In the genomic region with DNA sequence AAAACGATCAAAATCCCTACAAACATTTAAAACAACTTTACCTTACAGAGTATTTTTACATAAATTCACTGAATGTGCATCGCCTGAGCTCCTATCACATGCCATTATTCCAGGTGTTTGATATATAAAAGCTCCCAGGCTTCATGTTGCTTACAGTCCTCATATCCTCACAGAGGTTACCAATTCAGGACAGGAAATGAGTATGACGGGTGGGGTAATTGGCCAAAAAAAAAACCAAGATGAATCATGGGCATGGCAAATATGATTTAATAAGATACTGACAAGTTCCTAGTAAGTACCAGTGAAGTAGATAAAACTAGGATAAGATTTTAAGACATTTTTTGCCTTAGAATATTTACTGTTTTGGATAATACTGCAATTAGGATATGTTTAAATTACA, we compare ENCODE assay signal across 15 cellular contexts.
A peak's percentile ranks its signal among the peaks of the same experiment; 100 is the strongest.
DNase-seq lines count a peak whose midpoint lies in the region; ATAC-seq and TF ChIP-seq lines count a peak whose summit lies in the region.
"Had no signal": no experiment of that assay in that cellular context is flagged by ENCODE, and none has a peak within 500 bp of the region (broad histone marks: within the 10 kb centered on the region; RNA-seq: fewer than 3 reads in every experiment).

No MANE protein-coding gene starts in this region.

- H3K9me2 ChIP-seq in HCT116 (ENCODE audit: insufficient read depth) = no peaks in the 10 kb centered on the region

- POLR2A ChIA-PET in HCT116 (lab: Charles Lee) = no interaction called here
- POLR2A ChIA-PET in naive thymus-derived CD8-positive, alpha-beta T cell (lab: Charles Lee) = interaction anchor here (0.6 kb wide), 1 partner anchor 143 kb away, joined by 3 read pairs; no protein-coding TSS in a partner anchor

- no peaks in the 10 kb centered on the region for H3K36me3 ChIP-seq in HCT116 (ENCODE audit: control insufficient read depth in 1 of 2, insufficient read depth in 2 of 2, low read length in 2 of 2)
- H3K36me3 ChIP-seq: brain microvascular endothelial cell had no signal

- H3K36me3 Mint-ChIP-seq in naive thymus-derived CD8-positive, alpha-beta T cell = peaks cover 0 to 37% (median 0%) of the 10 kb centered on the region in 3 donors

- no peak for TF ChIP-seq POLR2A in HCT116 (IDR thresholded peaks at IDR 0.05; ENCODE audit: borderline replicate concordance, extremely low read depth, insufficient read depth, insufficient read length)
- no peak for TF ChIP-seq POLR2A in erythroblast (IDR thresholded peaks at IDR 0.05; ENCODE audit: low read length)

- H3K9me3 ChIP-seq in HCT116 (ENCODE audit: control insufficient read depth in 1 of 2, insufficient read depth in 1 of 2, low read depth in 1 of 2, low read length in 2 of 2) = no peaks in the 10 kb centered on the region

- H3K4me1 Mint-ChIP-seq in naive thymus-derived CD8-positive, alpha-beta T cell = peaks cover 0 to 7% (median 4%) of the 10 kb centered on the region in 4 donors
- H3K4me1 Mint-ChIP-seq: endodermal cell had no signal

- intact Hi-C loops in HCT116 (cut with micrococcal nuclease) = no loop called here

- H3K4me3 Mint-ChIP-seq in naive thymus-derived CD8-positive, alpha-beta T cell = no peak overlapping the region
- H3K4me3 Mint-ChIP-seq: CD4-positive, alpha-beta memory T cell; endodermal cell had no signal

- DNase-seq in AG09309 (ENCODE audit: low read depth) (peak; percentile 24), HCT116 (ENCODE audit: low read depth, low spot score) (peak; percentile 13), foreskin fibroblast (peak; percentile 58 to 77), erythroblast (lab: John Stamatoyannopoulos, UW) (no peak)
- DNase-seq in stimulated activated CD4-positive, alpha-beta T cell treated with anti-CD3 and anti-CD28 coated beads, Interleukin-15, amount 100 ng/mL, for 24 hours = no peak
- no peak for DNase-seq in naive thymus-derived CD8-positive, alpha-beta T cell
- DNase-seq: activated CD4-positive, alpha-beta T cell treated with anti-CD3 and anti-CD28 coated beads for 1 hour; brain microvascular endothelial cell; CD4-positive, alpha-beta memory T cell; endodermal cell; NCI-H82; stimulated activated CD4-positive, alpha-beta T cell treated with anti-CD3 and anti-CD28 coated beads, Interleukin-2, amount 100 ng/mL, for 48 hours; stimulated activated naive CD4-positive, alpha-beta T cell treated with Interleukin-2 at 50 U/mL for 16 hours had no signal

- no peaks in the 10 kb centered on the region for H3K27me3 ChIP-seq in HCT116 (ENCODE audit: insufficient read depth, low read length)
- H3K27me3 ChIP-seq: brain microvascular endothelial cell had no signal

- H3K9ac ChIP-seq in HCT116 (ENCODE audit: low read length) = no peak overlapping the region

- no peaks in the 10 kb centered on the region for H3K9me3 Mint-ChIP-seq in naive thymus-derived CD8-positive, alpha-beta T cell
- H3K9me3 Mint-ChIP-seq: CD4-positive, alpha-beta memory T cell; endodermal cell had no signal

- H3K79me2 ChIP-seq in HCT116 (ENCODE audit: insufficient read depth, low read length) = no peaks in the 10 kb centered on the region

- H2AFZ ChIP-seq in HCT116 (ENCODE audit: low read depth, low read length, poor library complexity, severe bottlenecking) = no peak overlapping the region

- TF ChIP-seq CTCF in AG09309 (IDR thresholded peaks at IDR 0.05; ENCODE audit: control insufficient read depth, insufficient read depth, low read depth, low read length, missing control alignments) (no peak), HCT116 (IDR thresholded peaks at IDR 0.05 in 2 of 3, conservative IDR thresholded peaks at IDR 0.05 in 1 of 3; ENCODE audit: borderline replicate concordance in 1 of 3, insufficient read depth in 1 of 3, low read depth in 2 of 3, low read length in 2 of 3) (no peak), foreskin fibroblast (IDR thresholded peaks at IDR 0.05; ENCODE audit: low read depth, low read length) (no peak)

- H3K27me3 Mint-ChIP-seq in naive thymus-derived CD8-positive, alpha-beta T cell = no peaks in the 10 kb centered on the region
- H3K27me3 Mint-ChIP-seq: CD4-positive, alpha-beta memory T cell had no signal

- no peaks in the 10 kb centered on the region for H4K20me1 ChIP-seq in HCT116 (ENCODE audit: insufficient read depth)

- H3K4me2 ChIP-seq in HCT116 (ENCODE audit: low read length) = peak overlapping the region; percentile 45

- CTCF ChIA-PET in HCT116 (lab: Charles Lee) = no interaction called here

- no TSS peak for BruUV-seq in HCT116 (replicated peaks; lab: Mats Ljungman, UMichigan)

- TF ChIP-seq RAD21 in HCT116 (IDR thresholded peaks at IDR 0.05; ENCODE audit: low read depth) = no peak

- H3K4me3 ChIP-seq in AG09309 (ENCODE audit: control insufficient read depth, low read depth, low read length) (no peak overlapping the region), HCT116 (replicated peaks in 1 of 2; ENCODE audit: low read depth in 1 of 2, low read length in 2 of 2) (no peak overlapping the region), foreskin fibroblast (ENCODE audit: low read depth in 1 of 2, low read length in 2 of 2) (no peak overlapping the region)

- no peak overlapping the region for H3K27ac Mint-ChIP-seq in naive thymus-derived CD8-positive, alpha-beta T cell

- ATAC-seq in HCT116 = no peak
- peak; percentile 77 for ATAC-seq in SK-N-SH treated with all-trans-retinoic acid at 6 μM for 48 hours
- ATAC-seq in naive thymus-derived CD8-positive, alpha-beta T cell = no peak
- no peak for ATAC-seq in HG03571 (IDR thresholded peaks at IDR 0.05; ENCODE audit: unreplicated experiment)

- H3K4me1 ChIP-seq in HCT116 (ENCODE audit: control insufficient read depth in 1 of 2, insufficient read depth in 2 of 2, low read length in 2 of 2) = peaks cover 0 to 14% of the 10 kb centered on the region in 2 experiments; a peak in 2 of 4 replicates

- RAD21 ChIA-PET in HCT116 (lab: Charles Lee; ENCODE audit: low non-redundant PET in 1 of 2, low total read pairs in 2 of 2, uncharacterized antibody in 2 of 2, unreplicated experiment in 2 of 2) = no interaction called here

- H3K27ac ChIP-seq in HCT116 (ENCODE audit: low read depth, low read length) = no peak overlapping the region
- H3K27ac ChIP-seq: brain microvascular endothelial cell had no signal

TF ChIP-seq in HCT116, 20 proteins besides CTCF, POLR2A, EP300 and RAD21:
- TF ChIP-seq JUND (IDR thresholded peaks at IDR 0.05) (peak; percentile 48; the same call in 1 of the 2 replicates), ELF1 (IDR thresholded peaks at IDR 0.05; ENCODE audit: borderline replicate concordance, low read depth) (no peak), SP1 (IDR thresholded peaks at IDR 0.05; ENCODE audit: low read depth) (peak; percentile 38; the same call in 1 of the 2 replicates), CEBPB (IDR thresholded peaks at IDR 0.05; ENCODE audit: low read depth) (peak; percentile 11; the same call in 1 of the 2 replicates), POLR2AphosphoS5 (IDR thresholded peaks at IDR 0.05; ENCODE audit: low read depth, low read length) (no peak), FOSL1 (IDR thresholded peaks at IDR 0.05; ENCODE audit: low read depth) (peak; percentile 67)

TF ChIP-seq in SK-N-SH treated with all-trans-retinoic acid at 6 μM for 48 hours, 23 proteins besides CTCF, POLR2A, EP300 and RAD21:
- no peak for TF ChIP-seq ZNF70 (CRISPR knock-in tag; IDR thresholded peaks at IDR 0.05)
- no peak for TF ChIP-seq ARNTL (CRISPR knock-in tag; IDR thresholded peaks at IDR 0.05; ENCODE audit: borderline replicate concordance, low read depth)
- TF ChIP-seq ESRRG (CRISPR knock-in tag; IDR thresholded peaks at IDR 0.05) = no peak
- no peak for TF ChIP-seq TCF4 (CRISPR knock-in tag; IDR thresholded peaks at IDR 0.05; ENCODE audit: borderline replicate concordance)
- no peak for TF ChIP-seq GLIS3 (CRISPR knock-in tag; IDR thresholded peaks at IDR 0.05)
- no peak for TF ChIP-seq ZFP3 (CRISPR knock-in tag; IDR thresholded peaks at IDR 0.05)
- no peak for TF ChIP-seq CSDC2 (CRISPR knock-in tag; IDR thresholded peaks at IDR 0.05)
- no peak for TF ChIP-seq PPARA (CRISPR knock-in tag; IDR thresholded peaks at IDR 0.05; ENCODE audit: borderline replicate concordance)
- TF ChIP-seq, protein P1, sequence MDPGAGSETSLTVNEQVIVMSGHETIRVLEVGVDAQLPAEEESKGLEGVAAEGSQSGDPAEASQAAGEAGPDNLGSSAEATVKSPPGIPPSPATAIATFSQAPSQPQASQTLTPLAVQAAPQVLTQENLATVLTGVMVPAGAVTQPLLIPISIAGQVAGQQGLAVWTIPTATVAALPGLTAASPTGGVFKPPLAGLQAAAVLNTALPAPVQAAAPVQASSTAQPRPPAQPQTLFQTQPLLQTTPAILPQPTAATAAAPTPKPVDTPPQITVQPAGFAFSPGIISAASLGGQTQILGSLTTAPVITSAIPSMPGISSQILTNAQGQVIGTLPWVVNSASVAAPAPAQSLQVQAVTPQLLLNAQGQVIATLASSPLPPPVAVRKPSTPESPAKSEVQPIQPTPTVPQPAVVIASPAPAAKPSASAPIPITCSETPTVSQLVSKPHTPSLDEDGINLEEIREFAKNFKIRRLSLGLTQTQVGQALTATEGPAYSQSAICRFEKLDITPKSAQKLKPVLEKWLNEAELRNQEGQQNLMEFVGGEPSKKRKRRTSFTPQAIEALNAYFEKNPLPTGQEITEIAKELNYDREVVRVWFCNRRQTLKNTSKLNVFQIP (CRISPR knock-in tag; IDR thresholded peaks at IDR 0.05; ENCODE audit: borderline replicate concordance, low read depth) = no peak

Comparison
In these comparisons a context has a peak if more than half of its experiments do, and no peak if none do; other contexts are left out.
1. DNase-seq: peak in AG09309 (single experiment), HCT116 (single experiment) and foreskin fibroblast (2 of 2); none in stimulated activated CD4-positive, alpha-beta T cell treated with anti-CD3 and anti-CD28 coated beads, Interleukin-15, amount 100 ng/mL, for 24 hours (single experiment), erythroblast (0 of 2) and naive thymus-derived CD8-positive, alpha-beta T cell (0 of 10).